In the genomic region with DNA sequence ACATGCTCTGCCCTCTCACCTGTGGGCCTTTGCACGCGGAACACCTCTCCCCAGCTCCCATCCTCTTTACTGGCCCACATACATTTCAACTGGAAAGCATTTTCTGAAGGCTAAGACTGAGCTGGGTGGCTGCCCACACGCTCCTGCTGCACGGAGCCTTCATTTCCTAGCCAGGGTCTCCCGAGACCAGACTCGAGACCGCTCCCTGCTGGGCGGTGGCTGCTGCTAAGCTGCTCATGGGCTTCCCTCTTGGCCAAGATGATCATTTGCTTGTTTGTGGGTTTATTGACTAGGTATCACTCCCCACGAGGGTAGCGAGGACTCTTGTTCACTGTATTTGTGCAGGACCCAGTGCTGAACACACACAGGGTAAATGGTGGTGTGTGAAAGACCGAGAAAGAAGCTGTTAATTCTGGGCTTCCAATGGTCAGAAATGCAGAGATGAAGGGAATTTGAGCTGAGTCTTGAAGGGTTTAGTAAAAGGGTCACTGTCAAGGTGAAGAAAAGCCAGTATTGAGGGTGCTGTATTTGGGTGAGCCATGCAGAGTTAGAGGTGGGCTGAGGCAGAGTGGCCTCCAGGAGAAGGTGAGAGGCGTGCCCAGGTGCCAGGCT, we compare ENCODE assay signal across 8 cellular contexts. TPM values are rescaled to one million over a fixed set of nuclear protein-coding genes. Genes with fewer than 3 reads are reported as not detected.
A peak's percentile ranks its signal among the peaks of the same experiment; 100 is the strongest.
DNase-seq lines count a peak whose midpoint lies in the region; ATAC-seq and TF ChIP-seq lines count a peak whose summit lies in the region.

No MANE protein-coding gene starts in this region.

- CTCF ChIA-PET in AG04449 (lab: Yijun Ruan, JAX): interaction anchor here (0.8 to 2.6 kb wide), 35 partner anchors 9 to 362 kb away, joined by 3 to 20 read pairs (median 4); a partner anchor contains a TSS

- no peaks in the 10 kb centered on the region for H3K27me3 ChIP-seq in right cardiac atrium (ENCODE audit: control insufficient read depth, insufficient read depth)

- peak; percentile 90 for TF ChIP-seq CTCF in AG04449 (IDR thresholded peaks at IDR 0.05; ENCODE audit: insufficient read depth, low read length, missing control alignments)

- intact Hi-C loops in right cardiac atrium (cut with DNase I): no loop called here

- POLR2A ChIA-PET in AG04449 (lab: Yijun Ruan, JAX): interaction anchor here (0.7 to 1.7 kb wide), 2 partner anchors 73 to 195 kb away, joined by 3 to 7 read pairs; a partner anchor contains a TSS

- peak overlapping the region; percentile 58 for H3K27ac ChIP-seq in right cardiac atrium (ENCODE audit: low read length)
- no peak overlapping the region for H3K27ac ChIP-seq in urinary bladder (ENCODE audit: low read depth)

- H3K36me3 ChIP-seq in urinary bladder (ENCODE audit: insufficient read depth): peaks cover 4% of the 10 kb centered on the region

- peak; percentile 14 for DNase-seq in AG04449 (ENCODE audit: low read depth, low spot score)
- peak; percentile 99 for DNase-seq in HuH-7.5 (ENCODE audit: low spot score)
- peak; percentile 61 for DNase-seq in T follicular helper cell (ENCODE audit: low read depth)
- DNase-seq in amniotic epithelial cell (ENCODE audit: low read depth): peak; percentile 77
- peak; percentile 80 to 94 (median 90) for DNase-seq in right cardiac atrium
- peak; percentile 49 for DNase-seq in pulmonary artery endothelial cell (ENCODE audit: low read depth, low spot score)

- H3K4me1 ChIP-seq in right cardiac atrium (ENCODE audit: control insufficient read depth, insufficient read depth, low read length) (peaks cover 5% of the 10 kb centered on the region), urinary bladder (ENCODE audit: insufficient read depth) (peaks cover 4% of the 10 kb centered on the region)

- ATAC-seq in GM18505 (IDR thresholded peaks at IDR 0.05; ENCODE audit: unreplicated experiment) (peak; percentile 41), right cardiac atrium (peak; percentile 69 to 70)

- 16% methylated on average over 12 of the region's 12 CpGs for WGBS in right cardiac atrium
- 17% methylated on average over 12 of the region's 12 CpGs for WGBS in urinary bladder

- no peak for TF ChIP-seq POLR2A in GM18505 (IDR thresholded peaks at IDR 0.05; ENCODE audit: borderline replicate concordance, extremely low read depth, insufficient read depth, insufficient read length)

- H3K9me3 ChIP-seq in right cardiac atrium (ENCODE audit: control insufficient read depth, low read length): no peaks in the 10 kb centered on the region

- H3K4me3 ChIP-seq in AG04449 (ENCODE audit: low read depth, low read length): peak overlapping the region; percentile 99
- peak overlapping the region; percentile 78 for H3K4me3 ChIP-seq in right cardiac atrium (ENCODE audit: low read length)
- H3K4me3 ChIP-seq in urinary bladder (ENCODE audit: low read depth, low read length): peak overlapping the region; percentile 88

RNA-seq across cellular contexts. Expression of a gene that starts 0.9 kb away (rescaled TPM):
- total RNA-seq in right cardiac atrium (10 to 100 TPM; 45.5 to 61.5 (median 55.0) TPM), pulmonary artery endothelial cell (44.6 and 62.0 TPM in 2 replicates), urinary bladder (18.7 TPM)
- polyA plus RNA-seq in right cardiac atrium (43.7 TPM), urinary bladder (43.3 TPM)

RNA-seq across cellular contexts. Expression of a gene that starts 1.1 kb away (rescaled TPM):
- total RNA-seq in right cardiac atrium (10 to 100 TPM; 17.6 to 22.3 (median 18.8) TPM), pulmonary artery endothelial cell (16.8 and 21.9 TPM in 2 replicates), urinary bladder (14.6 TPM)
- polyA plus RNA-seq in right cardiac atrium (21.0 TPM), urinary bladder (23.0 TPM)

RNA-seq across cellular contexts. Expression of a gene that starts 8.6 kb away (rescaled TPM):
- not detected for total RNA-seq in right cardiac atrium
- polyA plus RNA-seq in right cardiac atrium: not detected
- not detected in 2 replicates for total RNA-seq in pulmonary artery endothelial cell
- not detected for total RNA-seq in urinary bladder
- not detected for polyA plus RNA-seq in urinary bladder

RNA-seq across cellular contexts. Expression of a gene that starts 46.1 kb away (rescaled TPM):
- total RNA-seq in right cardiac atrium (10 to 100 TPM; 40.8 to 65.8 (median 50.7) TPM), pulmonary artery endothelial cell (104 and 142 TPM in 2 replicates), urinary bladder (28.8 TPM)
- polyA plus RNA-seq in right cardiac atrium (82.0 TPM), urinary bladder (167 TPM)

RNA-seq across cellular contexts. Expression of a gene that starts 54.2 kb away (rescaled TPM):
- total RNA-seq in right cardiac atrium (1 to 10 TPM in 2 of 4 donors, under 1 TPM in 2; 0.57 to 3.1 (median 1.1) TPM), pulmonary artery endothelial cell (9.4 and 9.9 TPM in 2 replicates), urinary bladder (4.0 TPM)
- polyA plus RNA-seq in right cardiac atrium (0.27 TPM), urinary bladder (1.5 TPM)

Comparison
In these comparisons a context has a peak if more than half of its experiments do, and no peak if none do; other contexts are left out.
1. DNase-seq: peak in every context shown above with its lines; median percentile 99 in HuH-7.5; 90 in right cardiac atrium; 77 in amniotic epithelial cell; 61 in T follicular helper cell; 49 in pulmonary artery endothelial cell; 14 in AG04449.